13 cellular contexts compared by ENCODE assay signal in the genomic region with DNA sequence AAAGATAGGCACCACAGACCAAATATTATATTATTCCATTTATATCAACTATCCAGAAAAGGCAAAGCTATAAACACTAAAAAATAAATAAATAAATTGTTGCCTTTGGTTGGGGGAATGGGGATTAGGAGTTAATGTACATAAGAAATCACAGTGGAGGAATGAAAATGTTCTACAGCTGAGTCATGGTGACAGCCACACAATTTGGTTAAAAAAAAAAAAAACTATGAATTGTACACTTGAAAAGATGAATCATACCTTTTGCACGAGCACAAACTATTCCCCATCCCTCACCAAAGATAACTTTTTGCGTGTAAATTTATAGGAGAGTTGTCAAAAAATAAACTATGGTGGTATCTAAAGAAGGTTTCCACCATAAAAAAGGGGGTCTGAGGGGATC.
DNase-seq lines count a peak whose midpoint lies in the region; ATAC-seq and TF ChIP-seq lines count a peak whose summit lies in the region.
"Had no signal": no experiment of that assay in that cellular context is flagged by ENCODE, and none has a peak within 500 bp of the region (broad histone marks: within the 10 kb centered on the region; RNA-seq: fewer than 3 reads in every experiment).

No MANE protein-coding gene starts in this region.

- peak overlapping the region; percentile 71; the same call in 1 of the 2 replicates for H3K23ac ChIP-seq in IMR-90 (ENCODE audit: low read depth, low read length)

- H3K36me3 ChIP-seq in IMR-90 (ENCODE audit: control insufficient read depth, insufficient read depth, low read length) (no peaks in the 10 kb centered on the region), brain microvascular endothelial cell (replicated peaks) (no peaks in the 10 kb centered on the region)
- H3K36me3 ChIP-seq: upper lobe of left lung had no signal

- DNase-seq in AG10803 (ENCODE audit: low read depth) (peak; percentile 67), IMR-90 (peak; percentile 82), brain microvascular endothelial cell (peak; percentile 28), lung microvascular endothelial cell (ENCODE audit: low read depth in 2 of 2) (peak; percentile 34 to 66)
- no peak for DNase-seq in activated naive CD4-positive, alpha-beta T cell treated with anti-CD3 and anti-CD28 coated beads, Interleukin-2, amount 50 U/mL, for 16 hours
- no peak for DNase-seq in stimulated activated CD8-positive, alpha-beta memory T cell treated with anti-CD3 and anti-CD28 coated beads, Interleukin-4, amount 100 ng/mL, for 48 hours
- DNase-seq: CD4-positive, CD25-positive, alpha-beta regulatory T cell; immature natural killer cell; natural killer cell; OCI-M1 had no signal

- peak overlapping the region; percentile 48; the same call in 1 of the 3 replicates for H2BK15ac ChIP-seq in IMR-90 (ENCODE audit: low read depth, low read length)

- no peaks in the 10 kb centered on the region; the same call in 1 of the 2 replicates for H4K20me1 ChIP-seq in IMR-90 (ENCODE audit: insufficient read depth, low read length)

- no peak for TF ChIP-seq RAD21 in IMR-90 (IDR thresholded peaks at IDR 0.05; ENCODE audit: low read length)

- H4K91ac ChIP-seq in IMR-90 (ENCODE audit: insufficient read depth, low read depth, low read length) = no peak overlapping the region

- dilution Hi-C loops in IMR-90 (cut with HindIII; ENCODE audit: low sequenced_read_pairs, unreplicated experiment) = no loop called here

- peak overlapping the region; percentile 42; the same call in 1 of the 2 replicates for H4K5ac ChIP-seq in IMR-90 (ENCODE audit: low read depth, low read length)

- H3K27ac ChIP-seq in IMR-90 (ENCODE audit: insufficient read depth, low read length) = peak overlapping the region; percentile 23; the same call in 1 of the 2 replicates
- peak overlapping the region; percentile 80 for H3K27ac ChIP-seq in brain microvascular endothelial cell
- H3K27ac ChIP-seq: upper lobe of left lung had no signal

- peak; percentile 61 for ATAC-seq in IMR-90 (ENCODE audit: low read depth)
- ATAC-seq in GM21360 (IDR thresholded peaks at IDR 0.05; ENCODE audit: unreplicated experiment) = no peak
- no peak for ATAC-seq in HG02840 (IDR thresholded peaks at IDR 0.05; ENCODE audit: low FRiP score, unreplicated experiment)
- ATAC-seq: natural killer cell had no signal

- BruUV-seq in IMR-90 (replicated peaks; lab: Mats Ljungman, UMichigan) = no TSS peak

- H3K18ac ChIP-seq in IMR-90 (ENCODE audit: low read depth, low read length) = peak overlapping the region; percentile 67

- H3K79me1 ChIP-seq in IMR-90 (ENCODE audit: low read depth in 1 of 2, low read length in 2 of 2) = peaks cover 2 to 12% of the 10 kb centered on the region in 2 experiments; a peak in 2 of 4 replicates

- peak overlapping the region; percentile 87 for H3K56ac ChIP-seq in IMR-90 (ENCODE audit: extremely low read depth, insufficient read depth, low read length)

- intact Hi-C loops in IMR-90 (cut with micrococcal nuclease) = no loop called here

- H2BK5ac ChIP-seq in IMR-90 (ENCODE audit: low read depth, low read length, poor library complexity, severe bottlenecking) = peak overlapping the region; percentile 98

- TF ChIP-seq POLR2A in IMR-90 (IDR thresholded peaks at IDR 0.05; ENCODE audit: low read depth, low read length) = no peak

- H3K14ac ChIP-seq in IMR-90 (replicated peaks; ENCODE audit: low read depth, low read length) = peak overlapping the region; percentile 88; the same call in 1 of the 2 replicates

- no peaks in the 10 kb centered on the region for H3K9me3 ChIP-seq in IMR-90 (ENCODE audit: control insufficient read depth, insufficient read depth, low read length)
- H3K9me3 ChIP-seq: upper lobe of left lung had no signal

- H3K4ac ChIP-seq in IMR-90 (ENCODE audit: low read depth, low read length) = peak overlapping the region; percentile 54; the same call in 1 of the 2 replicates

- peak overlapping the region; percentile 83 for H2BK120ac ChIP-seq in IMR-90 (ENCODE audit: low read depth, low read length)

- H3K9ac ChIP-seq in IMR-90 (ENCODE audit: low read depth, low read length) = no peak overlapping the region

- in situ Hi-C loops in IMR-90 (cut with MboI; ENCODE audit: low sequenced_read_pairs) = loop anchor here (25.0 kb wide), 1 partner anchor 473 kb away; no protein-coding TSS in a partner anchor
- in situ Hi-C loops in brain microvascular endothelial cell (cut with HindIII; ENCODE audit: low pct_ligation_motif_present, low sequenced_read_pairs) = no loop called here

- no peaks in the 10 kb centered on the region for H3K27me3 ChIP-seq in IMR-90 (ENCODE audit: control insufficient read depth, insufficient read depth, low read length)
- no peaks in the 10 kb centered on the region for H3K27me3 ChIP-seq in brain microvascular endothelial cell (replicated peaks)
- H3K27me3 ChIP-seq: upper lobe of left lung had no signal

- peak overlapping the region; percentile 74; the same call in 1 of the 2 replicates for H3K4me2 ChIP-seq in IMR-90 (ENCODE audit: low read depth, low read length)

- no peak overlapping the region for H2AK9ac ChIP-seq in IMR-90 (replicated peaks; ENCODE audit: low read depth, low read length, poor library complexity)

- H3K4me3 ChIP-seq in AG10803 (ENCODE audit: low read length) (no peak overlapping the region), IMR-90 (ENCODE audit: insufficient read depth, low read depth, low read length) (no peak overlapping the region), brain microvascular endothelial cell (ENCODE audit: low read depth, low read length) (no peak overlapping the region)
- H3K4me3 ChIP-seq: upper lobe of left lung had no signal

- no peak overlapping the region for H2AFZ ChIP-seq in IMR-90 (replicated peaks; ENCODE audit: low read length, poor library complexity)

- H2AK5ac ChIP-seq in IMR-90 (ENCODE audit: low read depth, low read length) = no peak overlapping the region

- peak overlapping the region; percentile 84; the same call in 1 of the 2 replicates for H2BK20ac ChIP-seq in IMR-90 (ENCODE audit: low read depth, low read length)

- CTCF ChIA-PET in IMR-90 (lab: Yijun Ruan, JAX) = interaction anchor here (0.7 kb wide), 1 partner anchor 29 kb away, joined by 4 read pairs; no protein-coding TSS in a partner anchor

- H3K9me1 ChIP-seq in IMR-90 (ENCODE audit: insufficient read depth, low read length) = no peaks in the 10 kb centered on the region

- WGBS in IMR-90 (ENCODE audit: extremely low coverage in 2 of 2, insufficient read length in 1 of 2), 2 experiments = no CpG with 5 or more reads among the region's 2 CpGs

- TF ChIP-seq CTCF in AG10803 (conservative IDR thresholded peaks at IDR 0.05; ENCODE audit: low read length) (no peak), IMR-90 (conservative IDR thresholded peaks at IDR 0.05; ENCODE audit: low read depth, low read length) (no peak), brain microvascular endothelial cell (IDR thresholded peaks at IDR 0.05; ENCODE audit: low read depth, low read length, missing control alignments) (no peak)

- peak overlapping the region in 1 of 2 experiments; percentile 86; a peak in 2 of 4 replicates for H4K8ac ChIP-seq in IMR-90 (ENCODE audit: low read depth in 2 of 2, low read length in 2 of 2)

- H3K4me1 ChIP-seq in IMR-90 (ENCODE audit: control insufficient read depth, insufficient read depth, low read length) = peaks cover 3% of the 10 kb centered on the region

- POLR2A ChIA-PET in IMR-90 (lab: Charles Lee; ENCODE audit: unreplicated experiment) = interaction anchor here (0.6 kb wide), 1 partner anchor 456 kb away, joined by 8 read pairs; no protein-coding TSS in a partner anchor

TF ChIP-seq in IMR-90, 13 proteins besides CTCF, POLR2A, EP300 and RAD21:
- TF ChIP-seq BHLHE40 (IDR thresholded peaks at IDR 0.05; ENCODE audit: low read depth, low read length) = peak; percentile 72
- peak; percentile 55 for TF ChIP-seq FOS (IDR thresholded peaks at IDR 0.05; ENCODE audit: low read depth, low read length)
- TF ChIP-seq MXI1 (IDR thresholded peaks at IDR 0.05; ENCODE audit: borderline replicate concordance, low read depth, low read length) = no peak
- no peak for TF ChIP-seq SMC3 (IDR thresholded peaks at IDR 0.05; ENCODE audit: low read depth, low read length)
- TF ChIP-seq CEBPB (IDR thresholded peaks at IDR 0.05; ENCODE audit: low read depth, low read length) = no peak
- no peak for TF ChIP-seq RCOR1 (IDR thresholded peaks at IDR 0.05; ENCODE audit: insufficient replicate concordance, low read length)
- TF ChIP-seq CHD1 (IDR thresholded peaks at IDR 0.05; ENCODE audit: low read depth, low read length) = no peak
- TF ChIP-seq NFE2L2 (IDR thresholded peaks at IDR 0.05; ENCODE audit: low read depth, low read length) = peak; percentile 96
- 0 out of 2 replicates have a peak, but pooled peaks have one; percentile 32 for TF ChIP-seq MAFK (IDR thresholded peaks at IDR 0.05; ENCODE audit: low read depth, low read length)
- no peak for TF ChIP-seq MAZ (IDR thresholded peaks at IDR 0.05; ENCODE audit: borderline replicate concordance, low read depth, low read length)
- TF ChIP-seq, protein P1, sequence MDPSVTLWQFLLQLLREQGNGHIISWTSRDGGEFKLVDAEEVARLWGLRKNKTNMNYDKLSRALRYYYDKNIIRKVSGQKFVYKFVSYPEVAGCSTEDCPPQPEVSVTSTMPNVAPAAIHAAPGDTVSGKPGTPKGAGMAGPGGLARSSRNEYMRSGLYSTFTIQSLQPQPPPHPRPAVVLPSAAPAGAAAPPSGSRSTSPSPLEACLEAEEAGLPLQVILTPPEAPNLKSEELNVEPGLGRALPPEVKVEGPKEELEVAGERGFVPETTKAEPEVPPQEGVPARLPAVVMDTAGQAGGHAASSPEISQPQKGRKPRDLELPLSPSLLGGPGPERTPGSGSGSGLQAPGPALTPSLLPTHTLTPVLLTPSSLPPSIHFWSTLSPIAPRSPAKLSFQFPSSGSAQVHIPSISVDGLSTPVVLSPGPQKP (IDR thresholded peaks at IDR 0.05; ENCODE audit: borderline replicate concordance, low read depth, low read length) = no peak

Comparison
In these comparisons a context has a peak if more than half of its experiments do, and no peak if none do; other contexts are left out.
1. DNase-seq: peak in AG10803 (single experiment), IMR-90 (single experiment), brain microvascular endothelial cell (single experiment) and lung microvascular endothelial cell (2 of 2); none in activated naive CD4-positive, alpha-beta T cell treated with anti-CD3 and anti-CD28 coated beads, Interleukin-2, amount 50 U/mL, for 16 hours (single experiment) and stimulated activated CD8-positive, alpha-beta memory T cell treated with anti-CD3 and anti-CD28 coated beads, Interleukin-4, amount 100 ng/mL, for 48 hours (single experiment).